ENCODE assay signal across 22 cellular contexts in the genomic region with DNA sequence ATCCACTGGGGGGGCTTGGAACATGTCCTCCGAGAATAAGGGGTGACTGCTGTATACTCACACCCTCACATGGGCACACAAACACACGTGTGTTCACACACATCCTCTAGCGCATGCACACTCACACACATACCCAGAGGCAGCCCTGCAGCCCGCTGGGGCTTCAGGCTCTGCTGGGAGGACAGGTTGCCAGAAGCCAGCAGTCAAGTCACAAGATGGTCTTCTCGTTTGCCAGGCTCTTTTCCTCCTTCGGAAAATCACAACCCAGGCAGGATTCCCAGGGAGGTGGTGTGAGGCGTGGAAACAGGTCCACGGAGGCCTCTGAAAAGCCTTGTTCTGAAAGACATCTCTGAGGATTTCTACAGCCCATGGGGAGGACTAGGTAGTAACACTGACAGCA. TPM values are rescaled to one million over a fixed set of nuclear protein-coding genes. Genes with fewer than 3 reads are reported as not detected.
DNase-seq lines count a peak whose midpoint lies in the region; ATAC-seq and TF ChIP-seq lines count a peak whose summit lies in the region.
"Had no signal": no experiment of that assay in that cellular context is flagged by ENCODE, and none has a peak within 500 bp of the region (broad histone marks: within the 10 kb centered on the region; RNA-seq: fewer than 3 reads in every experiment).

No MANE protein-coding gene starts in this region.

- no peak overlapping the region for H3K4me3 Mint-ChIP-seq in chondrocyte (ENCODE audit: unreplicated experiment)
- H3K4me3 Mint-ChIP-seq: B cell; CD4-positive, CD25-positive, alpha-beta regulatory T cell; CD8-positive, alpha-beta T cell; GM23338; H9 had no signal

- no peaks in the 10 kb centered on the region for H3K9me3 ChIP-seq in upper lobe of right lung
- H3K9me3 ChIP-seq: BLaER1, Caco-2 had no signal

- H3K4me3 ChIP-seq in upper lobe of right lung = no peak overlapping the region
- H3K4me3 ChIP-seq: BLaER1, GM23338 had no signal

- H3K27me3 Mint-ChIP-seq in chondrocyte (ENCODE audit: low read depth) = peaks cover 32% of the 10 kb centered on the region
- H3K27me3 Mint-ChIP-seq: CD4-positive, CD25-positive, alpha-beta regulatory T cell had no signal

- H3K36me3 ChIP-seq in upper lobe of right lung = no peaks in the 10 kb centered on the region
- H3K36me3 ChIP-seq: BLaER1 had no signal

- no peak for TF ChIP-seq CTCF in chondrocyte (IDR thresholded peaks at IDR 0.05)
- no peak for TF ChIP-seq CTCF in upper lobe of right lung (IDR thresholded peaks at IDR 0.05)

- DNase-seq in activated effector memory CD4-positive, alpha-beta T cell treated with anti-CD3 and anti-CD28 coated beads, Interleukin-2, amount 50 U/mL, for 16 hours = peak; percentile 34
- no peak for DNase-seq in activated effector memory CD4-positive, alpha-beta T cell treated with Interleukin-2 at 50 U/mL for 16 hours
- DNase-seq in cerebellar cortex (ENCODE audit: low spot score) (peak; percentile 89), chondrocyte (ENCODE audit: low spot score) (peak; percentile 41), upper lobe of right lung (peak; percentile 25), NCI-H2029 treated with DMSO at 0.1 percent for 48 hours (lab: John Stamatoyannopoulos, UW) (no peak), activated gamma-delta T cell (lab: John Stamatoyannopoulos, UW) (no peak)
- DNase-seq: Caco-2; CD4-positive, CD25-positive, alpha-beta regulatory T cell; CD8-positive, alpha-beta T cell; DMS153; DMS79; EL; GF-D8; H9 had no signal

- no peaks in the 10 kb centered on the region for H3K27me3 ChIP-seq in upper lobe of right lung
- H3K27me3 ChIP-seq: BLaER1 had no signal

- H3K4me1 Mint-ChIP-seq in chondrocyte (ENCODE audit: low read depth) = no peaks in the 10 kb centered on the region
- H3K4me1 Mint-ChIP-seq: B cell; CD4-positive, CD25-positive, alpha-beta regulatory T cell; GM23338 had no signal

- H3K9me3 Mint-ChIP-seq in chondrocyte (ENCODE audit: low read depth) = peaks cover 3% of the 10 kb centered on the region
- H3K9me3 Mint-ChIP-seq: CD4-positive, CD25-positive, alpha-beta regulatory T cell; CD8-positive, alpha-beta T cell had no signal

- no peaks in the 10 kb centered on the region for H3K36me3 Mint-ChIP-seq in chondrocyte (ENCODE audit: low read depth)
- H3K36me3 Mint-ChIP-seq: CD4-positive, CD25-positive, alpha-beta regulatory T cell; CD8-positive, alpha-beta T cell had no signal

- no peak overlapping the region for H3K27ac ChIP-seq in upper lobe of right lung
- H3K27ac ChIP-seq: 22Rv1, BLaER1, C4-2B had no signal

- ATAC-seq in upper lobe of right lung (no peak), HG02588 (IDR thresholded peaks at IDR 0.05; ENCODE audit: unreplicated experiment) (no peak)
- ATAC-seq: CD8-positive, alpha-beta T cell; GM23338; HCT116 had no signal

- H3K27ac Mint-ChIP-seq in chondrocyte (ENCODE audit: unreplicated experiment) = no peak overlapping the region
- H3K27ac Mint-ChIP-seq: B cell; CD4-positive, CD25-positive, alpha-beta regulatory T cell; CD8-positive, alpha-beta T cell; GM23338 had no signal

- intact Hi-C loops in upper lobe of right lung (cut with DNase I) = no loop called here

- no peaks in the 10 kb centered on the region for H3K4me1 ChIP-seq in upper lobe of right lung
- H3K4me1 ChIP-seq: Caco-2 had no signal

RNA-seq across cellular contexts. Expression of a gene that starts 26.8 kb away (rescaled TPM):
- total RNA-seq in chondrocyte (not detected in 3 replicates), upper lobe of right lung (3.0 TPM)
- total RNA-seq: CD4-positive, CD25-positive, alpha-beta regulatory T cell; CD8-positive, alpha-beta T cell had no signal

Comparison
In these comparisons a context has a peak if more than half of its experiments do, and no peak if none do; other contexts are left out.
1. DNase-seq: peak in activated effector memory CD4-positive, alpha-beta T cell treated with anti-CD3 and anti-CD28 coated beads, Interleukin-2, amount 50 U/mL, for 16 hours (single experiment), cerebellar cortex (single experiment), chondrocyte (single experiment) and upper lobe of right lung (single experiment); none in activated effector memory CD4-positive, alpha-beta T cell treated with Interleukin-2 at 50 U/mL for 16 hours (single experiment), NCI-H2029 treated with DMSO at 0.1 percent for 48 hours (single experiment) and activated gamma-delta T cell (single experiment).